8 cellular contexts compared by ENCODE assay signal in genomic region chr16:66751992-66752322, GRCh38. TPM values are rescaled to one million over a fixed set of nuclear protein-coding genes. Genes with fewer than 3 reads are reported as not detected.
A peak's percentile ranks its signal among the peaks of the same experiment; 100 is the strongest.
DNase-seq lines count a peak whose midpoint lies in the region; ATAC-seq and TF ChIP-seq lines count a peak whose summit lies in the region.

No MANE protein-coding gene starts in this region.

- no peaks in the 10 kb centered on the region; the same call in 1 of the 2 replicates for H3K27me3 ChIP-seq in BE2C

- H3K4me3 ChIP-seq in BE2C (ENCODE audit: low read depth, low read length) (peak overlapping the region; percentile 87), choroid plexus epithelial cell (ENCODE audit: low read depth, low read length) (peak overlapping the region; percentile 50)

- peaks cover 13% of the 10 kb centered on the region for H3K9me3 Mint-ChIP-seq in nephron progenitor cell

- TF ChIP-seq CTCF in BE2C (IDR thresholded peaks at IDR 0.05; ENCODE audit: low read depth, low read length) (no peak), choroid plexus epithelial cell (conservative IDR thresholded peaks at IDR 0.05; ENCODE audit: low read depth, low read length) (no peak), nephron progenitor cell (IDR thresholded peaks at IDR 0.05) (peak; percentile 3)

- peaks cover 32% of the 10 kb centered on the region for H3K36me3 ChIP-seq in BE2C
- peaks cover 26% of the 10 kb centered on the region for H3K36me3 ChIP-seq in KOPT-K1 (ENCODE audit: insufficient read depth, low read length)

- peak overlapping the region; percentile 90 for H3K27ac ChIP-seq in KOPT-K1 (ENCODE audit: low read depth, low read length, poor library complexity, severe bottlenecking)

- H3K27ac Mint-ChIP-seq in nephron progenitor cell, result peak overlapping the region; percentile 97

- no peak for DNase-seq in BE2C
- DNase-seq in choroid plexus epithelial cell (ENCODE audit: low read depth), result no peak
- DNase-seq in nephron progenitor cell, result no peak
- no peak for DNase-seq in mesenteric fat pad (ENCODE audit: low spot score)

- peaks cover 33% of the 10 kb centered on the region for H3K36me3 Mint-ChIP-seq in nephron progenitor cell (ENCODE audit: low read depth)

- peaks cover 26% of the 10 kb centered on the region for H3K4me1 Mint-ChIP-seq in nephron progenitor cell

- H3K27me3 Mint-ChIP-seq in nephron progenitor cell (ENCODE audit: low read depth, poor library complexity), result peaks cover 38% of the 10 kb centered on the region

- H3K4me3 Mint-ChIP-seq in nephron progenitor cell, result peak overlapping the region; percentile 94

- H3K9me3 ChIP-seq in BE2C (no peaks in the 10 kb centered on the region), KOPT-K1 (ENCODE audit: insufficient read depth, low read length, poor library complexity, severe bottlenecking) (no peaks in the 10 kb centered on the region)

- ATAC-seq in activated CD4-positive, CD25-positive, alpha-beta regulatory T cell treated with anti-CD3 and anti-CD28 coated beads, Interleukin-2, amount 50 U/mL, for 24 hours, result no peak
- ATAC-seq in GM18498 (IDR thresholded peaks at IDR 0.05; ENCODE audit: unreplicated experiment) (no peak), GM21447 (IDR thresholded peaks at IDR 0.05; ENCODE audit: unreplicated experiment) (no peak)

- H3K4me1 ChIP-seq in BE2C, result no peaks in the 10 kb centered on the region

RNA-seq across cellular contexts. Expression of gene DYNC1LI2, which starts 0.5 kb away (rescaled TPM):
- polyA plus RNA-seq in BE2C (2012; ENCODE audit: insufficient read depth, insufficient read length, low read depth), result 120 TPM
- total RNA-seq in mesenteric fat pad, result 162 TPM

RNA-seq across cellular contexts. Expression of gene TERB1, which starts 49.4 kb away (rescaled TPM):
- polyA plus RNA-seq in BE2C (2012; ENCODE audit: insufficient read depth, insufficient read length, low read depth), result not detected
- not detected for total RNA-seq in mesenteric fat pad

RNA-seq across cellular contexts. Expression of gene CMTM4, which starts 55.4 kb away (rescaled TPM):
- 10.0 TPM for polyA plus RNA-seq in BE2C (2012; ENCODE audit: insufficient read depth, insufficient read length, low read depth)
- 17.9 TPM for total RNA-seq in mesenteric fat pad
